In genomic region chr1:19981507-19982312, GRCh38 we compare ENCODE assay signal across 3 cellular contexts.
TF ChIP-seq lines count a peak whose summit lies in the region.

No MANE protein-coding gene starts in this region.

TF ChIP-seq in GM23338, 12 proteins besides CTCF, POLR2A, EP300 and RAD21:
- TF ChIP-seq STAT1 (IDR thresholded peaks at IDR 0.05; ENCODE audit: unreplicated experiment), result no peak
- no peak for TF ChIP-seq EZH2phosphoT487 (IDR thresholded peaks at IDR 0.05; ENCODE audit: unreplicated experiment)
- TF ChIP-seq ZNF114 (CRISPR knock-in tag; IDR thresholded peaks at IDR 0.05), result no peak

TF ChIP-seq in K562, 482 proteins besides CTCF, POLR2A, EP300 and RAD21:
- TF ChIP-seq JUND (IDR thresholded peaks at IDR 0.05; ENCODE audit: borderline replicate concordance, low read depth, low read length), result no peak
- 0 out of 3 replicates have a peak, but pooled peaks have one; percentile 33 for TF ChIP-seq JUND (tag; IDR thresholded peaks at IDR 0.05; ENCODE audit: borderline replicate concordance, low read depth, low read length)
- TF ChIP-seq TFE3 (CRISPR knock-in tag; IDR thresholded peaks at IDR 0.05), result peak; percentile 84
- no peak for TF ChIP-seq BCL6 (CRISPR knock-in tag; IDR thresholded peaks at IDR 0.05)
- no peak for TF ChIP-seq PHB2 (IDR thresholded peaks at IDR 0.05; ENCODE audit: low read depth)
- peak; percentile 63 for TF ChIP-seq CREM (IDR thresholded peaks at IDR 0.05; ENCODE audit: low read depth)
- TF ChIP-seq PKNOX1 (IDR thresholded peaks at IDR 0.05), result peak; percentile 22; the same call in 1 of the 2 replicates
- no peak for TF ChIP-seq PBX2 (CRISPR knock-in tag; IDR thresholded peaks at IDR 0.05; ENCODE audit: low read depth)
- TF ChIP-seq PBX2 (tag; conservative IDR thresholded peaks at IDR 0.05; ENCODE audit: low read depth), result 0 out of 2 replicates have a peak, but pooled peaks have one; percentile 43
- TF ChIP-seq GABPA (tag; conservative IDR thresholded peaks at IDR 0.05; ENCODE audit: low read depth), result peak; percentile 25; the same call in 1 of the 2 replicates
- TF ChIP-seq ZNF766 (CRISPR knock-in tag; conservative IDR thresholded peaks at IDR 0.05), result peak; percentile 73; the same call in 1 of the 2 replicates
- 0 out of 2 replicates have a peak, but pooled peaks have one; percentile 31 for TF ChIP-seq MAFG (tag; conservative IDR thresholded peaks at IDR 0.05)
- no peak for TF ChIP-seq NBN (IDR thresholded peaks at IDR 0.05; ENCODE audit: low read depth)
- TF ChIP-seq NR4A1 (CRISPR knock-in tag; IDR thresholded peaks at IDR 0.05), result no peak
- TF ChIP-seq NR4A1 (tag; IDR thresholded peaks at IDR 0.05), result 0 out of 2 replicates have a peak, but pooled peaks have one; percentile 16
- peak; percentile 11; the same call in 1 of the 2 replicates for TF ChIP-seq ETV1 (tag; conservative IDR thresholded peaks at IDR 0.05; ENCODE audit: low read depth)
- TF ChIP-seq MEIS2 (IDR thresholded peaks at IDR 0.05; ENCODE audit: partially characterized antibody), result peak; percentile 2
- 0 out of 2 replicates have a peak, but pooled peaks have one; percentile 38 for TF ChIP-seq JUNB (CRISPR knock-in tag; conservative IDR thresholded peaks at IDR 0.05)
- TF ChIP-seq BACH1 (tag; IDR thresholded peaks at IDR 0.05), result peak; percentile 56; the same call in 1 of the 2 replicates
- no peak for TF ChIP-seq ZBTB34 (CRISPR knock-in tag; IDR thresholded peaks at IDR 0.05)
- TF ChIP-seq ATF3 (IDR thresholded peaks at IDR 0.05), result peak; percentile 59; the same call in 1 of the 2 replicates
- no peak for TF ChIP-seq ATF3 (CRISPR knock-in tag; conservative IDR thresholded peaks at IDR 0.05)
- no peak for TF ChIP-seq ZNF224 (CRISPR knock-in tag; IDR thresholded peaks at IDR 0.05)
- no peak for TF ChIP-seq ATF1 (CRISPR knock-in tag; IDR thresholded peaks at IDR 0.05)
- TF ChIP-seq ATF1 (tag; IDR thresholded peaks at IDR 0.05), result peak; percentile 88
- TF ChIP-seq ATF7 (IDR thresholded peaks at IDR 0.05), result peak; percentile 73
- TF ChIP-seq SOX6 (IDR thresholded peaks at IDR 0.05), result no peak

TF ChIP-seq in HepG2, 621 proteins besides CTCF, POLR2A, EP300 and RAD21 (continues in another document):
- TF ChIP-seq PRDM15 (CRISPR knock-in tag; IDR thresholded peaks at IDR 0.05), result no peak
- no peak for TF ChIP-seq ZNF552 (CRISPR knock-in tag; IDR thresholded peaks at IDR 0.05; ENCODE audit: borderline replicate concordance)
- no peak for TF ChIP-seq SRY (CRISPR knock-in tag; IDR thresholded peaks at IDR 0.05)
- no peak for TF ChIP-seq EZH2 (conservative IDR thresholded peaks at IDR 0.05; ENCODE audit: low read depth, low read length)
- no peak for TF ChIP-seq CREBL2 (CRISPR knock-in tag; IDR thresholded peaks at IDR 0.05; ENCODE audit: borderline replicate concordance)
- TF ChIP-seq MTF1 (CRISPR knock-in tag; IDR thresholded peaks at IDR 0.05), result no peak
- TF ChIP-seq ZNF615 (CRISPR knock-in tag; IDR thresholded peaks at IDR 0.05; ENCODE audit: borderline replicate concordance), result no peak
- no peak for TF ChIP-seq CC2D1A (CRISPR knock-in tag; IDR thresholded peaks at IDR 0.05)
- TF ChIP-seq BATF2 (CRISPR knock-in tag; IDR thresholded peaks at IDR 0.05), result no peak
- TF ChIP-seq ZNF343 (CRISPR knock-in tag; IDR thresholded peaks at IDR 0.05), result no peak
- no peak for TF ChIP-seq GMEB1 (CRISPR knock-in tag; IDR thresholded peaks at IDR 0.05; ENCODE audit: borderline replicate concordance)
- no peak for TF ChIP-seq FIP1L1 (IDR thresholded peaks at IDR 0.05; ENCODE audit: borderline replicate concordance, insufficient read depth, low read depth, low read length)
- no peak for TF ChIP-seq ZNF850 (CRISPR knock-in tag; conservative IDR thresholded peaks at IDR 0.05)
- no peak; a peak in 1 of 4 replicates for TF ChIP-seq KLF16 (CRISPR knock-in tag; IDR thresholded peaks at IDR 0.05)
- peak; percentile 69; the same call in 1 of the 2 replicates for TF ChIP-seq ZHX2 (IDR thresholded peaks at IDR 0.05; ENCODE audit: low read depth)
- TF ChIP-seq ZHX2 (CRISPR knock-in tag; IDR thresholded peaks at IDR 0.05; ENCODE audit: borderline replicate concordance), result no peak
- no peak for TF ChIP-seq TBX3 (IDR thresholded peaks at IDR 0.05; ENCODE audit: borderline replicate concordance)
- TF ChIP-seq ZSCAN31 (CRISPR knock-in tag; IDR thresholded peaks at IDR 0.05; ENCODE audit: low read depth), result no peak
- TF ChIP-seq ZNF512B (CRISPR knock-in tag; IDR thresholded peaks at IDR 0.05; ENCODE audit: borderline replicate concordance), result no peak
- no peak for TF ChIP-seq ZNF781 (CRISPR knock-in tag; IDR thresholded peaks at IDR 0.05; ENCODE audit: borderline replicate concordance, not compliant biosample characterization)
- peak; percentile 52 for TF ChIP-seq FOSL2 (CRISPR knock-in tag; IDR thresholded peaks at IDR 0.05)
- TF ChIP-seq TFE3 (CRISPR knock-in tag; IDR thresholded peaks at IDR 0.05), result peak; percentile 83
- no peak for TF ChIP-seq IRF9 (CRISPR knock-in tag; IDR thresholded peaks at IDR 0.05; ENCODE audit: borderline replicate concordance)
- peak; percentile 85 for TF ChIP-seq CREM (IDR thresholded peaks at IDR 0.05)
- TF ChIP-seq CREM (CRISPR knock-in tag; IDR thresholded peaks at IDR 0.05), result no peak
